ENCODE assay signal across 1 cellular context in the genomic region with DNA sequence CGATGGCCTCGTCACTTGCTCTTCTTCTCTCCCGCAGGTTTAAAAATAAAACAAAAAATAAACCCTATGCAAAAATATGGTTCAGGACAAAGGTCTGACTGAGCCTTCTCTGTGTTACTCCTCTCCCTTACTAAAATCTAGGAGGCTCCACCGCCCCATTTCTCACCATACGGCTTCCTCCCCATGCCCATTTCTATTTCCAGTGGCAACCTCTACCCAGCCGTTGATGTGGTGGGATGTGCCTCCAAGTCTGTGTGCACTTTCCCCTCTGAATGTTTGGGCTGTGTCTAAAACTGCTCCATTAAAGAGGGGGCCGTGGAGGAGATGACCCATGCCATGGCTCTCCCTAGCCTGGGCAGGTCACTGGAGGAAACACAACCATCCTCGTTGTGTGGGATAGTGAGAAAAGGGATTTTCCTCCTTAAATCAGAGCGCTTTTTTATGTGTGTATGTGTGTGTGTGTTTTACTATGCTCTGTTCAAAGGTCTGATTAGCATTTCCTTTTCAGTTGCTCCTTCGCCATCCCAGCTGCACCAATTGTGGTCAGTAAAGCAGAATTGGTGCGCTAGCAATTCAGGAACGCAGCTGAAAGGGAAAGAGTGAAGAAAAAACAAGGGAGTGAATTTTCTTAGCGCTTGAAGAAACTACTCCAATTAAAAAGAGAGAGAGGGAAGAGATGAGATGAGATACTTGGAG.
TF ChIP-seq lines count a peak whose summit lies in the region.

No MANE protein-coding gene starts in this region.

TF ChIP-seq in GM23338, 12 proteins besides CTCF, POLR2A, EP300 and RAD21 (continued from another document):
- TF ChIP-seq, protein P1, sequence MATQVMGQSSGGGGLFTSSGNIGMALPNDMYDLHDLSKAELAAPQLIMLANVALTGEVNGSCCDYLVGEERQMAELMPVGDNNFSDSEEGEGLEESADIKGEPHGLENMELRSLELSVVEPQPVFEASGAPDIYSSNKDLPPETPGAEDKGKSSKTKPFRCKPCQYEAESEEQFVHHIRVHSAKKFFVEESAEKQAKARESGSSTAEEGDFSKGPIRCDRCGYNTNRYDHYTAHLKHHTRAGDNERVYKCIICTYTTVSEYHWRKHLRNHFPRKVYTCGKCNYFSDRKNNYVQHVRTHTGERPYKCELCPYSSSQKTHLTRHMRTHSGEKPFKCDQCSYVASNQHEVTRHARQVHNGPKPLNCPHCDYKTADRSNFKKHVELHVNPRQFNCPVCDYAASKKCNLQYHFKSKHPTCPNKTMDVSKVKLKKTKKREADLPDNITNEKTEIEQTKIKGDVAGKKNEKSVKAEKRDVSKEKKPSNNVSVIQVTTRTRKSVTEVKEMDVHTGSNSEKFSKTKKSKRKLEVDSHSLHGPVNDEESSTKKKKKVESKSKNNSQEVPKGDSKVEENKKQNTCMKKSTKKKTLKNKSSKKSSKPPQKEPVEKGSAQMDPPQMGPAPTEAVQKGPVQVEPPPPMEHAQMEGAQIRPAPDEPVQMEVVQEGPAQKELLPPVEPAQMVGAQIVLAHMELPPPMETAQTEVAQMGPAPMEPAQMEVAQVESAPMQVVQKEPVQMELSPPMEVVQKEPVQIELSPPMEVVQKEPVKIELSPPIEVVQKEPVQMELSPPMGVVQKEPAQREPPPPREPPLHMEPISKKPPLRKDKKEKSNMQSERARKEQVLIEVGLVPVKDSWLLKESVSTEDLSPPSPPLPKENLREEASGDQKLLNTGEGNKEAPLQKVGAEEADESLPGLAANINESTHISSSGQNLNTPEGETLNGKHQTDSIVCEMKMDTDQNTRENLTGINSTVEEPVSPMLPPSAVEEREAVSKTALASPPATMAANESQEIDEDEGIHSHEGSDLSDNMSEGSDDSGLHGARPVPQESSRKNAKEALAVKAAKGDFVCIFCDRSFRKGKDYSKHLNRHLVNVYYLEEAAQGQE (IDR thresholded peaks at IDR 0.05; ENCODE audit: unreplicated experiment), result no peak
